Comparison of ENCODE assay signal across 14 cellular contexts in genomic region chr1:221761354-221762002, GRCh38. TPM values are rescaled to one million over a fixed set of nuclear protein-coding genes. Genes with fewer than 3 reads are reported as not detected.
DNase-seq lines count a peak whose midpoint lies in the region; ATAC-seq and TF ChIP-seq lines count a peak whose summit lies in the region.
"Had no signal": no experiment of that assay in that cellular context is flagged by ENCODE, and none has a peak within 500 bp of the region (broad histone marks: within the 10 kb centered on the region; RNA-seq: fewer than 3 reads in every experiment).

No MANE protein-coding gene starts in this region.

- peaks cover 8% of the 10 kb centered on the region for H3K4me1 Mint-ChIP-seq in T-helper 17 cell

- H3K4me1 ChIP-seq in gastroesophageal sphincter, result no peaks in the 10 kb centered on the region
- H3K4me1 ChIP-seq: colonic mucosa had no signal

- H3K27ac Mint-ChIP-seq in T-helper 17 cell, result peak overlapping the region; percentile 45
- H3K27ac Mint-ChIP-seq: CD14-positive monocyte had no signal

- TF ChIP-seq CTCF in gastroesophageal sphincter (IDR thresholded peaks at IDR 0.05), result no peak

- TF ChIP-seq EP300 in gastroesophageal sphincter (IDR thresholded peaks at IDR 0.05), result no peak

- no peaks in the 10 kb centered on the region for H3K36me3 ChIP-seq in gastroesophageal sphincter
- H3K36me3 ChIP-seq: colonic mucosa, heart left ventricle, stomach had no signal

- DNase-seq in T-helper 17 cell, result no peak
- no peak for DNase-seq in stimulated activated naive CD4-positive, alpha-beta T cell treated with Interleukin-2 at 50 U/mL for 16 hours (lab: John Stamatoyannopoulos, UW)
- DNase-seq in HPDE6-E6E7 (ENCODE audit: extremely low spot score), result no peak
- DNase-seq in GF-D8 (lab: John Stamatoyannopoulos, UW), result no peak
- DNase-seq: activated naive CD4-positive, alpha-beta T cell treated with Interleukin-2 at 50 U/mL for 16 hours; colonic mucosa; heart left ventricle; stomach had no signal

- no peaks in the 10 kb centered on the region for H3K36me3 Mint-ChIP-seq in T-helper 17 cell (ENCODE audit: low read depth)
- H3K36me3 Mint-ChIP-seq: CD14-positive monocyte had no signal

- TF ChIP-seq POLR2A in gastroesophageal sphincter (IDR thresholded peaks at IDR 0.05), result no peak

- 79 to 85% methylated on average over 3 to 4 of the region's 4 CpGs for WGBS in gastroesophageal sphincter (ENCODE audit: low coverage in 1 of 2), 2 donors

- no peak overlapping the region for H3K27ac ChIP-seq in gastroesophageal sphincter
- H3K27ac ChIP-seq: colonic mucosa, heart left ventricle, stomach, VCaP had no signal

- no peaks in the 10 kb centered on the region for H3K27me3 Mint-ChIP-seq in T-helper 17 cell

- ATAC-seq in GM18517 (IDR thresholded peaks at IDR 0.05; ENCODE audit: unreplicated experiment) (peak; percentile 80), GM21360 (IDR thresholded peaks at IDR 0.05; ENCODE audit: unreplicated experiment) (peak; percentile 68), HG03025 (IDR thresholded peaks at IDR 0.05; ENCODE audit: low FRiP score, unreplicated experiment) (peak; percentile 78), T-helper 17 cell (no peak), gastroesophageal sphincter (no peak)

- H3K27me3 ChIP-seq in gastroesophageal sphincter, result no peaks in the 10 kb centered on the region
- H3K27me3 ChIP-seq: colonic mucosa, heart left ventricle, stomach had no signal

- H3K9me3 ChIP-seq in T-helper 17 cell (ENCODE audit: control insufficient read depth, low read length, poor library complexity, severe bottlenecking) (no peaks in the 10 kb centered on the region), gastroesophageal sphincter (no peaks in the 10 kb centered on the region)
- H3K9me3 ChIP-seq: colonic mucosa, heart left ventricle, stomach had no signal

- H3K4me3 Mint-ChIP-seq in T-helper 17 cell, result no peak overlapping the region
- H3K4me3 Mint-ChIP-seq: CD14-positive monocyte had no signal

- no peak overlapping the region for H3K4me3 ChIP-seq in gastroesophageal sphincter
- H3K4me3 ChIP-seq: colonic mucosa, heart left ventricle, stomach had no signal

RNA-seq across cellular contexts. Expression of gene DUSP10, which starts 19.6 kb away (rescaled TPM):
- 100 to 1,000 TPM in 1 of 2 donors, 10 to 100 TPM in 1; 95.6 to 107 TPM for total RNA-seq in T-helper 17 cell
- total RNA-seq in gastroesophageal sphincter, result 10 to 100 TPM in 1 of 4 donors, 1 to 10 TPM in 3; 3.5 to 12.0 (median 5.3) TPM

Comparison
In these comparisons a context has a peak if more than half of its experiments do, and no peak if none do; other contexts are left out.
1. ATAC-seq: peak in GM18517 (single experiment), GM21360 (single experiment) and HG03025 (single experiment); none in T-helper 17 cell (single experiment) and gastroesophageal sphincter (single experiment).
2. RNA of gene DUSP10, which starts 19.6 kb away (total RNA-seq): 95.6 to 107 TPM in T-helper 17 cell; 3.5 to 12.0 TPM in gastroesophageal sphincter; every median in the first group is over 4 times any median in the second.